In genomic region chr11:95074806-95075563, GRCh38 we compare ENCODE assay signal across 10 cellular contexts. TPM values are rescaled to one million over a fixed set of nuclear protein-coding genes. Genes with fewer than 3 reads are reported as not detected.
DNase-seq lines count a peak whose midpoint lies in the region; ATAC-seq, FAIRE-seq and TF ChIP-seq lines count a peak whose summit lies in the region.
"Had no signal": no experiment of that assay in that cellular context is flagged by ENCODE, and none has a peak within 500 bp of the region (broad histone marks: within the 10 kb centered on the region; RNA-seq: fewer than 3 reads in every experiment).

No MANE protein-coding gene starts in this region.

- in situ Hi-C loops in K562 (cut with MboI) = no loop called here

- POLR2A ChIA-PET in K562 (lab: Yijun Ruan, JAX) = interaction anchor here (1.5 to 5.0 kb wide), 2 partner anchors 8 to 14 kb away, joined by 4 to 33 read pairs; no protein-coding TSS in a partner anchor

- no peaks in the 10 kb centered on the region for H3K9me3 ChIP-seq in K562 (replicated peaks; ENCODE audit: control insufficient read depth, insufficient read depth, low read depth, low read length)
- H3K9me3 ChIP-seq in kidney (ENCODE audit: control insufficient read depth in 1 of 2, low read length in 2 of 2) = no peaks in the 10 kb centered on the region

- BruUV-seq in K562 (replicated peaks; lab: Mats Ljungman, UMichigan) = no TSS peak

- no peaks in the 10 kb centered on the region for H3K27me3 Mint-ChIP-seq in activated T-helper 2 cell treated with anti-CD3 and anti-CD28 coated beads, Interferon-gamma antibody, Interleukin-2, Interleukin-4, amounts not matched to agents 10 μg/mL and 5 μg/mL and 100 μg/mL, durations not matched to agents 14 hours and 24 hours and 36 hours (ENCODE audit: low read depth)

- H3K27me3 ChIP-seq in K562 (ENCODE audit: control insufficient read depth in 2 of 2, insufficient read depth in 2 of 2, low read length in 2 of 2) = no peaks in the 10 kb centered on the region

- TF ChIP-seq CTCF in K562 (IDR thresholded peaks at IDR 0.05 in 2 of 3, conservative IDR thresholded peaks at IDR 0.05 in 1 of 3; ENCODE audit: insufficient read depth in 2 of 3, low read depth in 1 of 3, low read length in 3 of 3) (no peak), kidney (IDR thresholded peaks at IDR 0.05; ENCODE audit: borderline replicate concordance, extremely low read depth, insufficient read depth) (no peak)

- CTCF ChIA-PET in K562 (lab: Yijun Ruan, JAX; ENCODE audit: low intra/inter-chr PET ratio) = no interaction called here

- TF ChIP-seq POLR2A in K562 (conservative IDR thresholded peaks at IDR 0.05) = no peak

- no peak overlapping the region for H3K4me3 Mint-ChIP-seq in activated T-helper 2 cell treated with anti-CD3 and anti-CD28 coated beads, Interferon-gamma antibody, Interleukin-2, Interleukin-4, amounts not matched to agents 10 μg/mL and 5 μg/mL and 100 μg/mL, durations not matched to agents 14 hours and 24 hours and 36 hours (ENCODE audit: low read depth)
- H3K4me3 Mint-ChIP-seq: T-cell had no signal

- H3K9ac ChIP-seq in K562 (ENCODE audit: insufficient read depth in 1 of 2, low read depth in 2 of 2, low read length in 2 of 2) = no peak overlapping the region; a peak in 1 of 4 replicates
- peak overlapping the region in 1 of 2 donors; percentile 21 for H3K9ac ChIP-seq in kidney (ENCODE audit: low read length in 2 of 2)

- FAIRE-seq in K562 (lab: Jason Lieb, UNC) = no peak
- no peak for FAIRE-seq in kidney (lab: Jason Lieb, UNC)
- FAIRE-seq: endometrium had no signal

- H3K27ac ChIP-seq in K562 (ENCODE audit: extremely low read depth, low read depth, low read length) = no peak overlapping the region
- H3K27ac ChIP-seq in kidney (ENCODE audit: low read depth in 2 of 2, low read length in 2 of 2) = peak overlapping the region; percentile 16 to 76
- peak overlapping the region; percentile 52 for H3K27ac ChIP-seq in temporal lobe (ENCODE audit: low read depth, low read length)

- no peak overlapping the region for H3K27ac Mint-ChIP-seq in activated T-helper 2 cell treated with anti-CD3 and anti-CD28 coated beads, Interferon-gamma antibody, Interleukin-2, Interleukin-4, amounts not matched to agents 10 μg/mL and 5 μg/mL and 100 μg/mL, durations not matched to agents 14 hours and 24 hours and 36 hours
- H3K27ac Mint-ChIP-seq: T-cell had no signal

- peaks cover 15% of the 10 kb centered on the region for H3K36me3 Mint-ChIP-seq in activated T-helper 2 cell treated with anti-CD3 and anti-CD28 coated beads, Interferon-gamma antibody, Interleukin-2, Interleukin-4, amounts not matched to agents 10 μg/mL and 5 μg/mL and 100 μg/mL, durations not matched to agents 14 hours and 24 hours and 36 hours (ENCODE audit: low read depth)

- peaks cover 5% of the 10 kb centered on the region; the same call in 1 of the 3 replicates for H3K36me3 ChIP-seq in K562 (ENCODE audit: control insufficient read depth, insufficient read depth, low read length)
- H3K36me3 ChIP-seq in kidney (ENCODE audit: control insufficient read depth in 1 of 2, insufficient read depth in 2 of 2, low read length in 2 of 2) = no peaks in the 10 kb centered on the region

- peaks cover 0 to 11% of the 10 kb centered on the region in 2 experiments; a peak in 3 of 5 replicates for H3K4me1 ChIP-seq in K562 (replicated peaks in 1 of 2; ENCODE audit: control insufficient read depth in 2 of 2, insufficient read depth in 2 of 2, low read length in 2 of 2)
- H3K4me1 ChIP-seq in kidney (ENCODE audit: control insufficient read depth in 1 of 2, insufficient read depth in 1 of 2, low read depth in 1 of 2, low read length in 2 of 2) = peaks cover 16 to 21% of the 10 kb centered on the region in 2 donors

- intact Hi-C loops in K562 (cut with micrococcal nuclease) (no loop called here), kidney (cut with DNase I) (loop anchor here (10.0 kb wide), 1 partner anchor 60 kb away; no protein-coding TSS in a partner anchor)
- intact Hi-C loops in activated T-helper 2 cell treated with anti-CD3 and anti-CD28 coated beads, Interferon-gamma antibody, Interleukin-2, Interleukin-4, amounts not matched to agents 10 μg/mL and 5 μg/mL and 100 μg/mL, durations not matched to agents 14 hours and 24 hours and 36 hours (cut with micrococcal nuclease) = no loop called here

- no peak overlapping the region for H3K4me3 ChIP-seq in K562
- no peak overlapping the region for H3K4me3 ChIP-seq in kidney (ENCODE audit: low read length in 2 of 2)

- DNase-seq in NCI-H1105 (lab: John Stamatoyannopoulos, UW) (peak; percentile 57), K562 (ENCODE audit: extremely low read depth in 1 of 4, low spot score in 3 of 4) (no peak), kidney (peak; percentile 94)
- DNase-seq in activated T-helper 2 cell treated with anti-CD3 and anti-CD28 coated beads, Interferon-gamma antibody, Interleukin-2, Interleukin-4, amounts not matched to agents 10 μg/mL and 5 μg/mL and 100 μg/mL, durations not matched to agents 14 hours and 24 hours and 36 hours (ENCODE audit: low spot score) = no peak
- DNase-seq: mesendoderm, T-cell had no signal

- H3K79me2 ChIP-seq in K562 (ENCODE audit: control insufficient read depth, insufficient read depth, low read length) = peaks cover 10% of the 10 kb centered on the region; the same call in 2 of the 3 replicates

- H3K4me2 ChIP-seq in K562 (ENCODE audit: insufficient read depth, low read length) = no peak overlapping the region

- no peak for TF ChIP-seq RAD21 in K562 (CRISPR knock-in tag; conservative IDR thresholded peaks at IDR 0.05 in 1 of 2, IDR thresholded peaks at IDR 0.05 in 1 of 2)

- no peaks in the 10 kb centered on the region for H4K20me1 ChIP-seq in K562 (replicated peaks; ENCODE audit: control insufficient read depth, insufficient read depth, low read length)

- H3K9me3 Mint-ChIP-seq in activated T-helper 2 cell treated with anti-CD3 and anti-CD28 coated beads, Interferon-gamma antibody, Interleukin-2, Interleukin-4, amounts not matched to agents 10 μg/mL and 5 μg/mL and 100 μg/mL, durations not matched to agents 14 hours and 24 hours and 36 hours = no peaks in the 10 kb centered on the region
- H3K9me3 Mint-ChIP-seq: T-cell had no signal

- no peak for TF ChIP-seq EP300 in K562 (IDR thresholded peaks at IDR 0.05; ENCODE audit: low read length)

- ATAC-seq in K562 (no peak), HG03354 (IDR thresholded peaks at IDR 0.05; ENCODE audit: poor library complexity, severe bottlenecking, unreplicated experiment) (no peak), GM21825 (IDR thresholded peaks at IDR 0.05; ENCODE audit: unreplicated experiment) (no peak)
- ATAC-seq: T-cell had no signal

- H2AFZ ChIP-seq in K562 (ENCODE audit: low read depth, low read length) = peak overlapping the region; percentile 25; the same call in 1 of the 2 replicates

- H3K9me1 ChIP-seq in K562 (ENCODE audit: control insufficient read depth, insufficient read depth, low read length) = no peaks in the 10 kb centered on the region

- WGBS in K562 (ENCODE audit: insufficient coverage, low coverage, missing lambda C conversion rate) = 24% methylated on average over 8 of the region's 8 CpGs

- H3K4me1 Mint-ChIP-seq in activated T-helper 2 cell treated with anti-CD3 and anti-CD28 coated beads, Interferon-gamma antibody, Interleukin-2, Interleukin-4, amounts not matched to agents 10 μg/mL and 5 μg/mL and 100 μg/mL, durations not matched to agents 14 hours and 24 hours and 36 hours (ENCODE audit: low read depth) = peaks cover 33% of the 10 kb centered on the region

RNA-seq across cellular contexts. Expression of gene SRSF8, which starts 8.3 kb away (rescaled TPM):
- total RNA-seq in K562 (2011; cell fraction: chromatin; rRNA removed; ENCODE audit: low replicate concordance) = 18.0 and 21.3 TPM in 2 replicates
- total RNA-seq in K562 (2011; cell fraction: nucleolus; rRNA removed) = 14.9 and 15.5 TPM in 2 replicates
- total RNA-seq in K562 (2011; cell fraction: nucleoplasm; rRNA removed) = 18.6 and 27.9 TPM in 2 replicates
- total RNA-seq in K562 (2014; rRNA removed) (15.1 and 18.0 TPM in 2 replicates), K562 (2014; rRNA removed; fragmentation: Illumina TruSeq; extraction: Trizol) (27.9 and 32.6 TPM in 2 replicates), K562 (2015; rRNA removed; fragmentation: Illumina TruSeq; extraction: Trizol) (22.2 and 24.9 TPM in 2 replicates), K562 (2021) (43.9 and 44.4 TPM in 2 replicates), kidney (64.2 TPM), temporal lobe (20.2 TPM)
- polyA plus RNA-seq in K562 (2011; rRNA removed) (50.4 and 53.4 TPM in 2 replicates), K562 (2014; fragmentation: Illumina TruSeq; extraction: Trizol) (41.1 and 42.8 TPM in 2 replicates), K562 (2014; fragmentation: Nextera tagmentation; extraction: Ambion mirVana) (10 to 100 TPM; 23.5 to 24.1 TPM), K562 (2014; rRNA removed) (37.1 and 42.8 TPM in 2 replicates), kidney (ENCODE audit: insufficient read depth, low read depth, low replicate concordance) (45.6 TPM)
- 42.0 and 46.4 TPM in 2 replicates for polyA plus RNA-seq in K562 (2011; cell fraction: cytosol; rRNA removed)
- polyA plus RNA-seq in K562 (2011; cell fraction: nucleus; rRNA removed) = 19.6 and 35.2 TPM in 2 replicates
- polyA plus RNA-seq in K562 (2012) = 34.9 and 41.9 TPM in 2 replicates
- 27.0 and 28.4 TPM in 2 replicates for polyA minus RNA-seq in K562 (2011; rRNA and poly(A)+ RNA removed)
- polyA minus RNA-seq in K562 (2011; cell fraction: cytosol; rRNA and poly(A)+ RNA removed) = 8.5 and 21.3 TPM in 2 replicates
- polyA minus RNA-seq in K562 (2011; cell fraction: nucleus; rRNA and poly(A)+ RNA removed) = 8.3 and 14.8 TPM in 2 replicates
- 43.5 and 50.3 TPM in 2 replicates for total RNA-seq in activated T-helper 2 cell treated with anti-CD3 and anti-CD28 coated beads, Interferon-gamma antibody, Interleukin-2, Interleukin-4, amounts not matched to agents 10 μg/mL and 5 μg/mL and 100 μg/mL, durations not matched to agents 14 hours and 24 hours and 36 hours

RNA-seq across cellular contexts. Expression of gene ENDOD1, which starts 14.7 kb away (rescaled TPM):
- total RNA-seq in K562 (2011; cell fraction: chromatin; rRNA removed; ENCODE audit: low replicate concordance) = 11.0 and 14.5 TPM in 2 replicates
- total RNA-seq in K562 (2011; cell fraction: nucleolus; rRNA removed) = 14.3 and 16.5 TPM in 2 replicates
- total RNA-seq in K562 (2011; cell fraction: nucleoplasm; rRNA removed) = 18.3 and 21.3 TPM in 2 replicates
- total RNA-seq in K562 (2014; rRNA removed) (9.8 and 10.3 TPM in 2 replicates), K562 (2014; rRNA removed; fragmentation: Illumina TruSeq; extraction: Trizol) (11.8 and 12.2 TPM in 2 replicates), K562 (2015; rRNA removed; fragmentation: Illumina TruSeq; extraction: Trizol) (8.3 and 8.4 TPM in 2 replicates), K562 (2021) (9.7 and 10.5 TPM in 2 replicates), kidney (69.0 TPM), temporal lobe (17.9 TPM)
- polyA plus RNA-seq in K562 (2011; rRNA removed) (9.4 and 10.3 TPM in 2 replicates), K562 (2014; fragmentation: Illumina TruSeq; extraction: Trizol) (8.1 and 9.3 TPM in 2 replicates), K562 (2014; fragmentation: Nextera tagmentation; extraction: Ambion mirVana) (1 to 10 TPM; 4.2 to 4.4 TPM), K562 (2014; rRNA removed) (5.1 and 5.2 TPM in 2 replicates), kidney (ENCODE audit: insufficient read depth, low read depth, low replicate concordance) (19.3 TPM)
- polyA plus RNA-seq in K562 (2011; cell fraction: cytosol; rRNA removed) = 5.9 and 8.7 TPM in 2 replicates
- polyA plus RNA-seq in K562 (2011; cell fraction: nucleus; rRNA removed) = 5.8 and 9.7 TPM in 2 replicates
- polyA plus RNA-seq in K562 (2012) = 7.6 and 8.2 TPM in 2 replicates
- polyA minus RNA-seq in K562 (2011; rRNA and poly(A)+ RNA removed) = 16.0 and 20.7 TPM in 2 replicates
- polyA minus RNA-seq in K562 (2011; cell fraction: cytosol; rRNA and poly(A)+ RNA removed) = 8.1 and 8.5 TPM in 2 replicates
- polyA minus RNA-seq in K562 (2011; cell fraction: nucleus; rRNA and poly(A)+ RNA removed) = 6.1 and 14.1 TPM in 2 replicates
- 33.7 and 34.9 TPM in 2 replicates for total RNA-seq in activated T-helper 2 cell treated with anti-CD3 and anti-CD28 coated beads, Interferon-gamma antibody, Interleukin-2, Interleukin-4, amounts not matched to agents 10 μg/mL and 5 μg/mL and 100 μg/mL, durations not matched to agents 14 hours and 24 hours and 36 hours

RNA-seq across cellular contexts. Expression of gene KDM4F, which starts 25.8 kb away (rescaled TPM):
- not detected in 2 replicates for total RNA-seq in K562 (2011; cell fraction: chromatin; rRNA removed; ENCODE audit: low replicate concordance)
- total RNA-seq in K562 (2011; cell fraction: nucleolus; rRNA removed) = not detected in 2 replicates
- total RNA-seq in K562 (2011; cell fraction: nucleoplasm; rRNA removed) = not detected in 2 replicates
- total RNA-seq in K562 (2014; rRNA removed) (not detected in 2 replicates), K562 (2014; rRNA removed; fragmentation: Illumina TruSeq; extraction: Trizol) (not detected in 2 replicates), K562 (2015; rRNA removed; fragmentation: Illumina TruSeq; extraction: Trizol) (not detected in 2 replicates), K562 (2021) (not detected in 2 replicates), kidney (not detected), temporal lobe (not detected)
- polyA plus RNA-seq in K562 (2011; rRNA removed) (not detected in 2 replicates), K562 (2014; fragmentation: Illumina TruSeq; extraction: Trizol) (not detected in 2 replicates), K562 (2014; fragmentation: Nextera tagmentation; extraction: Ambion mirVana) (not detected), K562 (2014; rRNA removed) (not detected in 2 replicates), kidney (ENCODE audit: insufficient read depth, low read depth, low replicate concordance) (not detected)
- polyA plus RNA-seq in K562 (2011; cell fraction: cytosol; rRNA removed) = not detected in 2 replicates
- not detected in 2 replicates for polyA plus RNA-seq in K562 (2011; cell fraction: nucleus; rRNA removed)
- not detected in 2 replicates for polyA plus RNA-seq in K562 (2012)
- not detected in 2 replicates for polyA minus RNA-seq in K562 (2011; rRNA and poly(A)+ RNA removed)
- not detected in 2 replicates for polyA minus RNA-seq in K562 (2011; cell fraction: cytosol; rRNA and poly(A)+ RNA removed)
- not detected in 2 replicates for polyA minus RNA-seq in K562 (2011; cell fraction: nucleus; rRNA and poly(A)+ RNA removed)
- total RNA-seq in activated T-helper 2 cell treated with anti-CD3 and anti-CD28 coated beads, Interferon-gamma antibody, Interleukin-2, Interleukin-4, amounts not matched to agents 10 μg/mL and 5 μg/mL and 100 μg/mL, durations not matched to agents 14 hours and 24 hours and 36 hours = not detected in 2 replicates
- total RNA-seq: T-cell had no signal

RNA-seq across cellular contexts. Expression of gene KDM4E, which starts 49.9 kb away (rescaled TPM):
- total RNA-seq in K562 (2011; cell fraction: chromatin; rRNA removed; ENCODE audit: low replicate concordance) = not detected in 2 replicates
- not detected in 2 replicates for total RNA-seq in K562 (2011; cell fraction: nucleolus; rRNA removed)
- not detected in 2 replicates for total RNA-seq in K562 (2011; cell fraction: nucleoplasm; rRNA removed)
- total RNA-seq in K562 (2014; rRNA removed) = not detected in 2 replicates
- not detected in 2 replicates for total RNA-seq in K562 (2014; rRNA removed; fragmentation: Illumina TruSeq; extraction: Trizol)
- total RNA-seq in K562 (2015; rRNA removed; fragmentation: Illumina TruSeq; extraction: Trizol) = not detected in 2 replicates
- not detected in 2 replicates for total RNA-seq in K562 (2021)
- not detected in 2 replicates for polyA plus RNA-seq in K562 (2011; rRNA removed)
- not detected in 2 replicates for polyA plus RNA-seq in K562 (2011; cell fraction: cytosol; rRNA removed)
- not detected in 2 replicates for polyA plus RNA-seq in K562 (2011; cell fraction: nucleus; rRNA removed)
- not detected in 2 replicates for polyA plus RNA-seq in K562 (2012)
- not detected in 2 replicates for polyA plus RNA-seq in K562 (2014; fragmentation: Illumina TruSeq; extraction: Trizol)
- polyA plus RNA-seq in K562 (2014; fragmentation: Nextera tagmentation; extraction: Ambion mirVana) = under 1 TPM in 1 of 2 experiments, not detected in 1; 0.04 TPM
- polyA plus RNA-seq in K562 (2014; rRNA removed) = not detected in 2 replicates
- not detected in 2 replicates for polyA minus RNA-seq in K562 (2011; rRNA and poly(A)+ RNA removed)
- not detected in 2 replicates for polyA minus RNA-seq in K562 (2011; cell fraction: cytosol; rRNA and poly(A)+ RNA removed)
- polyA minus RNA-seq in K562 (2011; cell fraction: nucleus; rRNA and poly(A)+ RNA removed) = not detected in 2 replicates
- not detected for total RNA-seq in kidney
- not detected for polyA plus RNA-seq in kidney (ENCODE audit: insufficient read depth, low read depth, low replicate concordance)
- not detected for total RNA-seq in temporal lobe
- not detected in 2 replicates for total RNA-seq in activated T-helper 2 cell treated with anti-CD3 and anti-CD28 coated beads, Interferon-gamma antibody, Interleukin-2, Interleukin-4, amounts not matched to agents 10 μg/mL and 5 μg/mL and 100 μg/mL, durations not matched to agents 14 hours and 24 hours and 36 hours
- total RNA-seq: T-cell had no signal

Comparison
In these comparisons a context has a peak if more than half of its experiments do, and no peak if none do; other contexts are left out.
1. DNase-seq: peak in NCI-H1105 (single experiment) and kidney (single experiment); none in K562 (0 of 4) and activated T-helper 2 cell treated with anti-CD3 and anti-CD28 coated beads, Interferon-gamma antibody, Interleukin-2, Interleukin-4, amounts not matched to agents 10 μg/mL and 5 μg/mL and 100 μg/mL, durations not matched to agents 14 hours and 24 hours and 36 hours (single experiment).